In genomic region chr5:87329114-87329513, GRCh38 we compare ENCODE assay signal across 1 cellular context.
TF ChIP-seq lines count a peak whose summit lies in the region.

No MANE protein-coding gene starts in this region.

TF ChIP-seq in GM23338, 12 proteins besides CTCF, POLR2A, EP300 and RAD21 (continued from another document):
- TF ChIP-seq, protein P1, sequence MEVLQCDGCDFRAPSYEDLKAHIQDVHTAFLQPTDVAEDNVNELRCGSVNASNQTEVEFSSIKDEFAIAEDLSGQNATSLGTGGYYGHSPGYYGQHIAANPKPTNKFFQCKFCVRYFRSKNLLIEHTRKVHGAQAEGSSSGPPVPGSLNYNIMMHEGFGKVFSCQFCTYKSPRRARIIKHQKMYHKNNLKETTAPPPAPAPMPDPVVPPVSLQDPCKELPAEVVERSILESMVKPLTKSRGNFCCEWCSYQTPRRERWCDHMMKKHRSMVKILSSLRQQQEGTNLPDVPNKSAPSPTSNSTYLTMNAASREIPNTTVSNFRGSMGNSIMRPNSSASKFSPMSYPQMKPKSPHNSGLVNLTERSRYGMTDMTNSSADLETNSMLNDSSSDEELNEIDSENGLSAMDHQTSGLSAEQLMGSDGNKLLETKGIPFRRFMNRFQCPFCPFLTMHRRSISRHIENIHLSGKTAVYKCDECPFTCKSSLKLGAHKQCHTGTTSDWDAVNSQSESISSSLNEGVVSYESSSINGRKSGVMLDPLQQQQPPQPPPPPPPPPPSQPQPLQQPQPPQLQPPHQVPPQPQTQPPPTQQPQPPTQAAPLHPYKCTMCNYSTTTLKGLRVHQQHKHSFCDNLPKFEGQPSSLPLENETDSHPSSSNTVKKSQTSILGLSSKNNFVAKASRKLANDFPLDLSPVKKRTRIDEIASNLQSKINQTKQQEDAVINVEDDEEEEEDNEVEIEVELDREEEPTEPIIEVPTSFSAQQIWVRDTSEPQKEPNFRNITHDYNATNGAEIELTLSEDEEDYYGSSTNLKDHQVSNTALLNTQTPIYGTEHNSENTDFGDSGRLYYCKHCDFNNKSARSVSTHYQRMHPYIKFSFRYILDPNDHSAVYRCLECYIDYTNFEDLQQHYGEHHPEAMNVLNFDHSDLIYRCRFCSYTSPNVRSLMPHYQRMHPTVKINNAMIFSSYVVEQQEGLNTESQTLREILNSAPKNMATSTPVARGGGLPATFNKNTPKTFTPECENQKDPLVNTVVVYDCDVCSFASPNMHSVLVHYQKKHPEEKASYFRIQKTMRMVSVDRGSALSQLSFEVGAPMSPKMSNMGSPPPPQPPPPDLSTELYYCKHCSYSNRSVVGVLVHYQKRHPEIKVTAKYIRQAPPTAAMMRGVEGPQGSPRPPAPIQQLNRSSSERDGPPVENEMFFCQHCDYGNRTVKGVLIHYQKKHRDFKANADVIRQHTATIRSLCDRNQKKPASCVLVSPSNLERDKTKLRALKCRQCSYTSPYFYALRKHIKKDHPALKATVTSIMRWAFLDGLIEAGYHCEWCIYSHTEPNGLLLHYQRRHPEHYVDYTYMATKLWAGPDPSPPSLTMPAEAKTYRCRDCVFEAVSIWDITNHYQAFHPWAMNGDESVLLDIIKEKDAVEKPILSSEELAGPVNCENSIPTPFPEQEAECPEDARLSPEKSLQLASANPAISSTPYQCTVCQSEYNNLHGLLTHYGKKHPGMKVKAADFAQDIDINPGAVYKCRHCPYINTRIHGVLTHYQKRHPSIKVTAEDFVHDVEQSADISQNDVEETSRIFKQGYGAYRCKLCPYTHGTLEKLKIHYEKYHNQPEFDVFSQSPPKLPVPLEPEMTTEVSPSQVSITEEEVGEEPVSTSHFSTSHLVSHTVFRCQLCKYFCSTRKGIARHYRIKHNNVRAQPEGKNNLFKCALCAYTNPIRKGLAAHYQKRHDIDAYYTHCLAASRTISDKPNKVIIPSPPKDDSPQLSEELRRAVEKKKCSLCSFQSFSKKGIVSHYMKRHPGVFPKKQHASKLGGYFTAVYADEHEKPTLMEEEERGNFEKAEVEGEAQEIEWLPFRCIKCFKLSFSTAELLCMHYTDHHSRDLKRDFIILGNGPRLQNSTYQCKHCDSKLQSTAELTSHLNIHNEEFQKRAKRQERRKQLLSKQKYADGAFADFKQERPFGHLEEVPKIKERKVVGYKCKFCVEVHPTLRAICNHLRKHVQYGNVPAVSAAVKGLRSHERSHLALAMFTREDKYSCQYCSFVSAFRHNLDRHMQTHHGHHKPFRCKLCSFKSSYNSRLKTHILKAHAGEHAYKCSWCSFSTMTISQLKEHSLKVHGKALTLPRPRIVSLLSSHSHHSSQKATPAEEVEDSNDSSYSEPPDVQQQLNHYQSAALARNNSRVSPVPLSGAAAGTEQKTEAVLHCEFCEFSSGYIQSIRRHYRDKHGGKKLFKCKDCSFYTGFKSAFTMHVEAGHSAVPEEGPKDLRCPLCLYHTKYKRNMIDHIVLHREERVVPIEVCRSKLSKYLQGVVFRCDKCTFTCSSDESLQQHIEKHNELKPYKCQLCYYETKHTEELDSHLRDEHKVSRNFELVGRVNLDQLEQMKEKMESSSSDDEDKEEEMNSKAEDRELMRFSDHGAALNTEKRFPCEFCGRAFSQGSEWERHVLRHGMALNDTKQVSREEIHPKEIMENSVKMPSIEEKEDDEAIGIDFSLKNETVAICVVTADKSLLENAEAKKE (CRISPR knock-in tag; IDR thresholded peaks at IDR 0.05): no peak
- TF ChIP-seq REST (IDR thresholded peaks at IDR 0.05; ENCODE audit: unreplicated experiment): no peak
